10 cellular contexts compared by ENCODE assay signal in genomic region chr13:110575322-110576069, GRCh38. TPM values are rescaled to one million over a fixed set of nuclear protein-coding genes. Genes with fewer than 3 reads are reported as not detected.
DNase-seq lines count a peak whose midpoint lies in the region; ATAC-seq, FAIRE-seq and TF ChIP-seq lines count a peak whose summit lies in the region.
"Had no signal": no experiment of that assay in that cellular context is flagged by ENCODE, and none has a peak within 500 bp of the region (broad histone marks: within the 10 kb centered on the region; RNA-seq: fewer than 3 reads in every experiment).

No MANE protein-coding gene starts in this region.

- H2AFZ ChIP-seq in K562 (ENCODE audit: low read depth, low read length), result peak overlapping the region; percentile 76

- peak overlapping the region; percentile 39 for H3K27ac Mint-ChIP-seq in activated CD8-positive, alpha-beta memory T cell treated with anti-CD3 and anti-CD28 coated beads, Interleukin-2, amount 10 ng/mL, durations not matched to agents 7 days and 5 days

- POLR2A ChIA-PET in K562 (lab: Yijun Ruan, JAX), result interaction anchor here (0.9 kb wide), 1 partner anchor 40 kb away, joined by 4 read pairs; the partner anchor contains the start of gene NAXD

- H3K4me1 ChIP-seq in K562 (replicated peaks in 1 of 2; ENCODE audit: control insufficient read depth in 2 of 2, insufficient read depth in 2 of 2, low read length in 2 of 2), result peaks cover 21% of the 10 kb centered on the region in 2 experiments; a peak in 4 of 5 replicates
- H3K4me1 ChIP-seq in pancreas, result peaks cover 0 to 9% (median 6%) of the 10 kb centered on the region in 3 donors

- no peaks in the 10 kb centered on the region for H3K9me3 ChIP-seq in K562 (replicated peaks; ENCODE audit: control insufficient read depth, insufficient read depth, low read depth, low read length)
- H3K9me3 ChIP-seq in pancreas, result no peaks in the 10 kb centered on the region

- peak; percentile 88 for ATAC-seq in activated CD8-positive, alpha-beta memory T cell treated with anti-CD3 and anti-CD28 coated beads, Interleukin-2, amount 10 ng/mL, durations not matched to agents 7 days and 5 days
- ATAC-seq in HG02623 (IDR thresholded peaks at IDR 0.05; ENCODE audit: unreplicated experiment) (peak; percentile 88), K562 (peak; percentile 77), pancreas (peak in 3 of 4 donors; percentile 24 to 65 (median 45))

- no TSS peak for BruUV-seq in K562 (replicated peaks; lab: Mats Ljungman, UMichigan)

- 0 out of 3 replicates have a peak overlapping the region, but pooled peaks have one; percentile 19 for H3K27ac ChIP-seq in K562 (ENCODE audit: extremely low read depth, low read depth, low read length)
- H3K27ac ChIP-seq in pancreas, result peak overlapping the region in 1 of 4 donors; percentile 77
- H3K27ac ChIP-seq: C4-2B had no signal

- no peaks in the 10 kb centered on the region for H3K36me3 Mint-ChIP-seq in activated CD8-positive, alpha-beta memory T cell treated with anti-CD3 and anti-CD28 coated beads, Interleukin-2, amount 10 ng/mL, durations not matched to agents 7 days and 5 days

- peaks cover 24% of the 10 kb centered on the region for H3K4me1 Mint-ChIP-seq in activated CD8-positive, alpha-beta memory T cell treated with anti-CD3 and anti-CD28 coated beads, Interleukin-2, amount 10 ng/mL, durations not matched to agents 7 days and 5 days

- H3K79me2 ChIP-seq in K562 (ENCODE audit: control insufficient read depth, insufficient read depth, low read length), result no peaks in the 10 kb centered on the region

- intact Hi-C loops in K562 (cut with micrococcal nuclease), result loop anchor here (5.0 kb wide), 1 partner anchor 68 kb away; no protein-coding TSS in a partner anchor
- intact Hi-C loops in pancreas (cut with DNase I), result loop anchor here in 1 of 3 donors (10.0 kb wide), 1 partner anchor 121 kb away; no protein-coding TSS in a partner anchor

- H3K36me3 ChIP-seq in K562 (ENCODE audit: control insufficient read depth, insufficient read depth, low read length) (no peaks in the 10 kb centered on the region), pancreas (no peaks in the 10 kb centered on the region)

- peak; percentile 71 for DNase-seq in activated CD8-positive, alpha-beta memory T cell treated with anti-CD3 and anti-CD28 coated beads, Interleukin-2, amount 10 ng/mL, durations not matched to agents 7 days and 5 days
- no peak for DNase-seq in activated CD8-positive, alpha-beta memory T cell treated with anti-CD3 and anti-CD28 coated beads, Interleukin-2, amount 50 U/mL, for 48 hours
- DNase-seq in MV-4-11 (lab: John Stamatoyannopoulos, UW) (peak; percentile 90), K562 (ENCODE audit: extremely low read depth in 1 of 4, low spot score in 3 of 4) (peak; percentile 27 to 54 (median 36)), pancreas (peak in 1 of 6 donors; percentile 59), AG08396 (ENCODE audit: low spot score) (no peak), middle frontal gyrus (ENCODE audit: extremely low spot score, low spot score) (no peak)

- peak overlapping the region in 1 of 2 experiments; percentile 56; a peak in 1 of 4 replicates for H3K9ac ChIP-seq in K562 (ENCODE audit: insufficient read depth in 1 of 2, low read depth in 2 of 2, low read length in 2 of 2)

- peaks cover 81% of the 10 kb centered on the region for H3K27me3 Mint-ChIP-seq in activated CD8-positive, alpha-beta memory T cell treated with anti-CD3 and anti-CD28 coated beads, Interleukin-2, amount 10 ng/mL, durations not matched to agents 7 days and 5 days

- H3K4me3 ChIP-seq in K562 (no peak overlapping the region), pancreas (no peak overlapping the region)

- CTCF ChIA-PET in activated CD8-positive, alpha-beta memory T cell treated with anti-CD3 and anti-CD28 coated beads, Interleukin-2, amount 10 ng/mL, durations not matched to agents 7 days and 5 days (lab: Charles Lee), result interaction anchor here (0.7 to 0.8 kb wide), 2 partner anchors 18 to 119 kb away, joined by 3 read pairs; no protein-coding TSS in a partner anchor
- CTCF ChIA-PET in K562 (lab: Yijun Ruan, JAX; ENCODE audit: low intra/inter-chr PET ratio), result interaction anchor here (0.5 kb wide), 1 partner anchor 1391 kb away, joined by 3 read pairs; no protein-coding TSS in a partner anchor

- FAIRE-seq in K562 (lab: Jason Lieb, UNC) (peak; percentile 72), pancreas (lab: Jason Lieb, UNC) (no peak)

- peak overlapping the region; percentile 40 for H3K4me3 Mint-ChIP-seq in activated CD8-positive, alpha-beta memory T cell treated with anti-CD3 and anti-CD28 coated beads, Interleukin-2, amount 10 ng/mL, durations not matched to agents 7 days and 5 days

- H3K27me3 ChIP-seq in K562 (ENCODE audit: control insufficient read depth in 2 of 2, insufficient read depth in 2 of 2, low read length in 2 of 2) (no peaks in the 10 kb centered on the region; a peak in 1 of 5 replicates), pancreas (no peaks in the 10 kb centered on the region)

- TF ChIP-seq CTCF in K562 (IDR thresholded peaks at IDR 0.05 in 2 of 3, conservative IDR thresholded peaks at IDR 0.05 in 1 of 3; ENCODE audit: insufficient read depth in 2 of 3, low read depth in 1 of 3, low read length in 3 of 3) (peak in 2 of 3 experiments; percentile 13 to 34; a peak in 2 of 6 replicates), pancreas (IDR thresholded peaks at IDR 0.05) (no peak)

- TF ChIP-seq RAD21 in K562 (CRISPR knock-in tag; conservative IDR thresholded peaks at IDR 0.05 in 1 of 2, IDR thresholded peaks at IDR 0.05 in 1 of 2), result peak; percentile 35 to 37

- no peak for TF ChIP-seq EP300 in K562 (IDR thresholded peaks at IDR 0.05; ENCODE audit: low read length)

- peak overlapping the region; percentile 62 for H3K4me2 ChIP-seq in K562 (ENCODE audit: insufficient read depth, low read length)

- no peaks in the 10 kb centered on the region for H4K20me1 ChIP-seq in K562 (replicated peaks; ENCODE audit: control insufficient read depth, insufficient read depth, low read length)

- no peaks in the 10 kb centered on the region for H3K9me3 Mint-ChIP-seq in activated CD8-positive, alpha-beta memory T cell treated with anti-CD3 and anti-CD28 coated beads, Interleukin-2, amount 10 ng/mL, durations not matched to agents 7 days and 5 days (ENCODE audit: low read depth)

- no peak for TF ChIP-seq POLR2A in K562 (conservative IDR thresholded peaks at IDR 0.05)

- WGBS in K562 (ENCODE audit: insufficient coverage, low coverage, missing lambda C conversion rate), result 29% methylated on average over 10 of the region's 15 CpGs
- WGBS in pancreas, 2 donors, result 61 to 67% methylated on average over 15 of the region's 15 CpGs

- no peaks in the 10 kb centered on the region for H3K9me1 ChIP-seq in K562 (ENCODE audit: control insufficient read depth, insufficient read depth, low read length)

- in situ Hi-C loops in K562 (cut with MboI), result no loop called here

TF ChIP-seq in K562, 482 proteins besides CTCF, POLR2A, EP300 and RAD21 (continues in another document):
- TF ChIP-seq SMARCB1 (IDR thresholded peaks at IDR 0.05; ENCODE audit: insufficient read length, low read depth) (no peak), ATF1 (CRISPR knock-in tag; IDR thresholded peaks at IDR 0.05) (no peak), ATF1 (tag; IDR thresholded peaks at IDR 0.05) (peak; percentile 81)

RNA-seq across cellular contexts. Expression of gene RAB20, which starts 14.0 kb away (rescaled TPM):
- 1 to 10 TPM; 1.1 to 3.8 TPM for total RNA-seq in activated CD8-positive, alpha-beta memory T cell treated with anti-CD3 and anti-CD28 coated beads, Interleukin-2, amount 10 ng/mL, durations not matched to agents 7 days and 5 days
- 1.3 and 3.9 TPM in 2 replicates for total RNA-seq in K562 (2011; cell fraction: chromatin; rRNA removed; ENCODE audit: low replicate concordance)
- 2.5 TPM in 2 replicates for total RNA-seq in K562 (2011; cell fraction: nucleolus; rRNA removed)
- total RNA-seq in K562 (2011; cell fraction: nucleoplasm; rRNA removed), result 1.5 and 2.9 TPM in 2 replicates
- 9.2 and 12.4 TPM in 2 replicates for total RNA-seq in K562 (2014; rRNA removed)
- 4.3 and 4.8 TPM in 2 replicates for total RNA-seq in K562 (2014; rRNA removed; fragmentation: Illumina TruSeq; extraction: Trizol)
- total RNA-seq in K562 (2015; rRNA removed; fragmentation: Illumina TruSeq; extraction: Trizol), result 6.7 and 7.7 TPM in 2 replicates
- total RNA-seq in K562 (2021), result 7.9 and 8.1 TPM in 2 replicates
- polyA plus RNA-seq in K562 (2011; rRNA removed), result 4.6 and 11.8 TPM in 2 replicates
- 8.9 and 13.3 TPM in 2 replicates for polyA plus RNA-seq in K562 (2011; cell fraction: cytosol; rRNA removed)
- polyA plus RNA-seq in K562 (2011; cell fraction: nucleus; rRNA removed), result 3.6 and 6.9 TPM in 2 replicates
- 10.1 and 10.6 TPM in 2 replicates for polyA plus RNA-seq in K562 (2012)
- 5.4 and 7.5 TPM in 2 replicates for polyA plus RNA-seq in K562 (2014; fragmentation: Illumina TruSeq; extraction: Trizol)
- under 1 TPM; 0.62 to 0.82 TPM for polyA plus RNA-seq in K562 (2014; fragmentation: Nextera tagmentation; extraction: Ambion mirVana)
- 7.1 and 9.1 TPM in 2 replicates for polyA plus RNA-seq in K562 (2014; rRNA removed)
- 2.9 and 6.8 TPM in 2 replicates for polyA minus RNA-seq in K562 (2011; rRNA and poly(A)+ RNA removed)
- 2.9 and 9.6 TPM in 2 replicates for polyA minus RNA-seq in K562 (2011; cell fraction: cytosol; rRNA and poly(A)+ RNA removed)
- polyA minus RNA-seq in K562 (2011; cell fraction: nucleus; rRNA and poly(A)+ RNA removed), result 1.9 and 4.2 TPM in 2 replicates
- total RNA-seq in pancreas, result 10 to 100 TPM in 5 of 6 donors, 1 to 10 TPM in 1; 9.3 to 23.1 (median 14.2) TPM
- polyA plus RNA-seq in pancreas, result 10 to 100 TPM; 10.9 to 23.6 TPM
- polyA plus RNA-seq: neural cell had no signal

RNA-seq across cellular contexts. Expression of gene NAXD, which starts 39.8 kb away (rescaled TPM):
- total RNA-seq in activated CD8-positive, alpha-beta memory T cell treated with anti-CD3 and anti-CD28 coated beads, Interleukin-2, amount 10 ng/mL, durations not matched to agents 7 days and 5 days, result 10 to 100 TPM; 26.3 to 29.5 TPM
- 32.5 and 45.0 TPM in 2 replicates for total RNA-seq in K562 (2011; cell fraction: chromatin; rRNA removed; ENCODE audit: low replicate concordance)
- 25.1 and 28.0 TPM in 2 replicates for total RNA-seq in K562 (2011; cell fraction: nucleolus; rRNA removed)
- total RNA-seq in K562 (2011; cell fraction: nucleoplasm; rRNA removed), result 19.5 and 24.8 TPM in 2 replicates
- total RNA-seq in K562 (2014; rRNA removed), result 9.4 and 10.9 TPM in 2 replicates
- total RNA-seq in K562 (2014; rRNA removed; fragmentation: Illumina TruSeq; extraction: Trizol), result 9.4 and 10.4 TPM in 2 replicates
- total RNA-seq in K562 (2015; rRNA removed; fragmentation: Illumina TruSeq; extraction: Trizol), result 13.2 and 14.1 TPM in 2 replicates
- 19.3 and 20.1 TPM in 2 replicates for total RNA-seq in K562 (2021)
- 15.4 and 19.7 TPM in 2 replicates for polyA plus RNA-seq in K562 (2011; rRNA removed)
- 19.3 and 25.1 TPM in 2 replicates for polyA plus RNA-seq in K562 (2011; cell fraction: cytosol; rRNA removed)
- 81.8 and 101 TPM in 2 replicates for polyA plus RNA-seq in K562 (2011; cell fraction: nucleus; rRNA removed)
- polyA plus RNA-seq in K562 (2012), result 17.8 and 18.6 TPM in 2 replicates
- 13.0 and 17.0 TPM in 2 replicates for polyA plus RNA-seq in K562 (2014; fragmentation: Illumina TruSeq; extraction: Trizol)
- polyA plus RNA-seq in K562 (2014; fragmentation: Nextera tagmentation; extraction: Ambion mirVana), result 1 to 10 TPM in 1 of 2 experiments, under 1 TPM in 1; 0.59 to 1.7 TPM
- polyA plus RNA-seq in K562 (2014; rRNA removed), result 20.6 and 20.8 TPM in 2 replicates
- polyA minus RNA-seq in K562 (2011; rRNA and poly(A)+ RNA removed), result 10.0 and 11.0 TPM in 2 replicates
- polyA minus RNA-seq in K562 (2011; cell fraction: cytosol; rRNA and poly(A)+ RNA removed), result 5.3 and 8.5 TPM in 2 replicates
- 10.6 and 16.3 TPM in 2 replicates for polyA minus RNA-seq in K562 (2011; cell fraction: nucleus; rRNA and poly(A)+ RNA removed)
- 10 to 100 TPM; 17.4 to 25.1 (median 19.4) TPM for total RNA-seq in pancreas
- polyA plus RNA-seq in pancreas, result 10 to 100 TPM; 34.8 to 56.4 TPM

Comparison
In these comparisons a context has a peak if more than half of its experiments do, and no peak if none do; other contexts are left out.
1. DNase-seq: peak in activated CD8-positive, alpha-beta memory T cell treated with anti-CD3 and anti-CD28 coated beads, Interleukin-2, amount 10 ng/mL, durations not matched to agents 7 days and 5 days (single experiment), MV-4-11 (single experiment) and K562 (4 of 4); none in activated CD8-positive, alpha-beta memory T cell treated with anti-CD3 and anti-CD28 coated beads, Interleukin-2, amount 50 U/mL, for 48 hours (single experiment), AG08396 (single experiment) and middle frontal gyrus (single experiment).
2. CTCF ChIP-seq: peak in K562 (2 of 3); none in pancreas (0 of 4).
3. Peak in every context shown above with its lines, with median percentiles within 50 percentile points of each other: ATAC-seq.